ENCODE assay signal across 9 cellular contexts in genomic region chr2:200703132-200703925, GRCh38.
DNase-seq lines count a peak whose midpoint lies in the region; ATAC-seq and TF ChIP-seq lines count a peak whose summit lies in the region.
"Had no signal": no experiment of that assay in that cellular context is flagged by ENCODE, and none has a peak within 500 bp of the region (broad histone marks: within the 10 kb centered on the region; RNA-seq: fewer than 3 reads in every experiment).

No MANE protein-coding gene starts in this region.

- no peaks in the 10 kb centered on the region for H3K79me2 ChIP-seq in KMS-11 (ENCODE audit: insufficient read depth, low read depth)

- no peaks in the 10 kb centered on the region for H3K36me3 ChIP-seq in KMS-11 (ENCODE audit: insufficient read depth)

- no peaks in the 10 kb centered on the region for H4K20me1 ChIP-seq in KMS-11 (ENCODE audit: insufficient read depth)

- CTCF ChIA-PET in activated CD4-positive, alpha-beta T cell treated with anti-CD3 and anti-CD28 coated beads for 36 hours (lab: Charles Lee), result interaction anchor here (0.7 to 3.0 kb wide), 13 partner anchors 9 to 356 kb away, joined by 3 to 24 read pairs (median 4); no protein-coding TSS in a partner anchor

- no peak overlapping the region for H3K27ac ChIP-seq in KMS-11

- peaks cover 62% of the 10 kb centered on the region for H3K4me1 Mint-ChIP-seq in activated CD4-positive, alpha-beta T cell treated with anti-CD3 and anti-CD28 coated beads for 36 hours
- peaks cover under 1% of the 10 kb centered on the region for H3K4me1 Mint-ChIP-seq in chondrocyte (ENCODE audit: low read depth)

- no peak overlapping the region for H3K9ac ChIP-seq in KMS-11

- H3K27me3 ChIP-seq in KMS-11 (ENCODE audit: insufficient read depth, low read depth), result no peaks in the 10 kb centered on the region

- TF ChIP-seq CTCF in KMS-11 (conservative IDR thresholded peaks at IDR 0.05; ENCODE audit: low read depth, low read length) (peak; percentile 59; the same call in 1 of the 2 replicates), chondrocyte (IDR thresholded peaks at IDR 0.05) (peak; percentile 95)

- H3K4me3 ChIP-seq in KMS-11 (IDR thresholded peaks at IDR 0.05; ENCODE audit: insufficient read depth, low read depth, low read length), result no peak overlapping the region

- peak; percentile 85 for ATAC-seq in activated CD4-positive, alpha-beta T cell treated with anti-CD3 and anti-CD28 coated beads for 36 hours
- no peak for ATAC-seq in GM21528 (IDR thresholded peaks at IDR 0.05; ENCODE audit: low FRiP score, unreplicated experiment)

- H3K4me3 Mint-ChIP-seq in activated CD4-positive, alpha-beta T cell treated with anti-CD3 and anti-CD28 coated beads for 36 hours, result peak overlapping the region; percentile 37
- H3K4me3 Mint-ChIP-seq in chondrocyte (ENCODE audit: unreplicated experiment), result no peak overlapping the region
- H3K4me3 Mint-ChIP-seq: dendritic cell treated with granulocyte-macrophage colony-stimulating factor and Interleukin-4, amounts not matched to agents 40 ng/mL and 50 ng/mL, for 4 days had no signal

- H3K4me1 ChIP-seq in KMS-11 (ENCODE audit: low read depth, poor library complexity, severe bottlenecking), result no peaks in the 10 kb centered on the region

- intact Hi-C loops in activated CD4-positive, alpha-beta T cell treated with anti-CD3 and anti-CD28 coated beads for 36 hours (cut with DNase I, micrococcal nuclease), result loop anchor here (1.0 to 5.0 kb wide), 11 partner anchors 10 to 725 kb away; partner anchors contain the start of genes KCTD18 (in 1 of the 2), NIF3L1 (in 1 of the 2), PPIL3 (in 1 of the 2) and SGO2 (in 1 of the 2)

- POLR2A ChIA-PET in activated CD4-positive, alpha-beta T cell treated with anti-CD3 and anti-CD28 coated beads for 36 hours (lab: Charles Lee), result interaction anchor here (0.7 to 2.1 kb wide), 4 partner anchors 10 to 186 kb away, joined by 3 to 20 read pairs (median 4); partner anchors contain the start of genes CLK1, NIF3L1 and PPIL3

- no peaks in the 10 kb centered on the region for H3K9me3 Mint-ChIP-seq in activated CD4-positive, alpha-beta T cell treated with anti-CD3 and anti-CD28 coated beads for 36 hours (ENCODE audit: low read depth)
- H3K9me3 Mint-ChIP-seq in chondrocyte (ENCODE audit: low read depth), result no peaks in the 10 kb centered on the region
- H3K9me3 Mint-ChIP-seq: dendritic cell treated with granulocyte-macrophage colony-stimulating factor and Interleukin-4, amounts not matched to agents 40 ng/mL and 50 ng/mL, for 4 days had no signal

- peak overlapping the region; percentile 4; the same call in 1 of the 2 replicates for H2AFZ ChIP-seq in KMS-11 (ENCODE audit: low read depth)

- peaks cover 1% of the 10 kb centered on the region for H3K27me3 Mint-ChIP-seq in activated CD4-positive, alpha-beta T cell treated with anti-CD3 and anti-CD28 coated beads for 36 hours
- H3K27me3 Mint-ChIP-seq in chondrocyte (ENCODE audit: low read depth), result peaks cover 6% of the 10 kb centered on the region
- H3K27me3 Mint-ChIP-seq: dendritic cell treated with granulocyte-macrophage colony-stimulating factor and Interleukin-4, amounts not matched to agents 40 ng/mL and 50 ng/mL, for 4 days had no signal

- DNase-seq in activated CD4-positive, alpha-beta T cell treated with anti-CD3 and anti-CD28 coated beads for 36 hours, result peak; percentile 61
- no peak for DNase-seq in activated CD4-positive, alpha-beta T cell treated with anti-CD3 and anti-CD28 coated beads, Interleukin-2, amount 50 U/mL, for 1 hour
- peak; percentile 47 to 57 for DNase-seq in SHP77 (lab: John Stamatoyannopoulos, UW)
- no peak for DNase-seq in chondrocyte (ENCODE audit: low spot score)
- DNase-seq in lung microvascular endothelial cell (ENCODE audit: low read depth in 2 of 2), result peak; percentile 75 to 82
- no peak for DNase-seq in activated CD4-positive, CD25-positive, alpha-beta regulatory T cell treated with anti-CD3 and anti-CD28 coated beads, Interleukin-2, amount 50 U/mL, for 72 hours

- H3K4me2 ChIP-seq in KMS-11, result 0 out of 2 replicates have a peak overlapping the region, but pooled peaks have one; percentile 7

- peak overlapping the region; percentile 88 for H3K27ac Mint-ChIP-seq in activated CD4-positive, alpha-beta T cell treated with anti-CD3 and anti-CD28 coated beads for 36 hours
- H3K27ac Mint-ChIP-seq in chondrocyte (ENCODE audit: unreplicated experiment), result no peak overlapping the region
- H3K27ac Mint-ChIP-seq: dendritic cell treated with granulocyte-macrophage colony-stimulating factor and Interleukin-4, amounts not matched to agents 40 ng/mL and 50 ng/mL, for 4 days had no signal

- H3K36me3 Mint-ChIP-seq in activated CD4-positive, alpha-beta T cell treated with anti-CD3 and anti-CD28 coated beads for 36 hours (ENCODE audit: low read depth), result no peaks in the 10 kb centered on the region
- H3K36me3 Mint-ChIP-seq in chondrocyte (ENCODE audit: low read depth), result no peaks in the 10 kb centered on the region

Comparison
In these comparisons a context has a peak if more than half of its experiments do, and no peak if none do; other contexts are left out.
1. DNase-seq: peak in activated CD4-positive, alpha-beta T cell treated with anti-CD3 and anti-CD28 coated beads for 36 hours (single experiment), SHP77 (2 of 2) and lung microvascular endothelial cell (2 of 2); none in activated CD4-positive, alpha-beta T cell treated with anti-CD3 and anti-CD28 coated beads, Interleukin-2, amount 50 U/mL, for 1 hour (single experiment), chondrocyte (single experiment) and activated CD4-positive, CD25-positive, alpha-beta regulatory T cell treated with anti-CD3 and anti-CD28 coated beads, Interleukin-2, amount 50 U/mL, for 72 hours (single experiment).